ENCODE assay signal across 17 cellular contexts in the genomic region with DNA sequence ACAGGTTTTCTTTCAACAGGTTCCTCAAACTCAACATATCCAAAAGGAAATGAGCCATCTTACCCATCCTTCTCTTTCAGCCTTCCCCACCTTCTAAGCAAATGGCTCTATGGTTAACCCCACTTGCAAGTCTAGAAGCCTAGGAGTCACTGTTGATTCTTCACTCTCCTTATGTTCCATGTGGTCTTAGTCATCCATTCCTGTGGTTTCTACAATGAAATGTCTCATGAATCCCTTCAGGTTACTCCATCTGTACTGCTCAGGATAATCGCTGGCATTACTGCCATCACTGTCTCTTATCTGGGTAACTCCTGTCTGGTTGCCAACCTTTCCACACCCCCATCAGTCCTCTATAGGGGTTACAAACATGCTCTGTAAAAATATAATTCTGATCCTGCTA.
DNase-seq lines count a peak whose midpoint lies in the region; ATAC-seq and TF ChIP-seq lines count a peak whose summit lies in the region.
"Had no signal": no experiment of that assay in that cellular context is flagged by ENCODE, and none has a peak within 500 bp of the region (broad histone marks: within the 10 kb centered on the region; RNA-seq: fewer than 3 reads in every experiment).

No MANE protein-coding gene starts in this region.

- H3K36me3 ChIP-seq in kidney epithelial cell (ENCODE audit: control insufficient read depth, insufficient read depth, low read length), result no peaks in the 10 kb centered on the region
- H3K36me3 ChIP-seq: suprapubic skin had no signal

- H3K4me3 ChIP-seq in AG10803 (ENCODE audit: low read length), result no peak overlapping the region
- H3K4me3 ChIP-seq in kidney epithelial cell (ENCODE audit: low read depth, low read length), result no peak overlapping the region
- H3K4me3 ChIP-seq: coronary artery, GM12878, suprapubic skin had no signal

- no peak for ATAC-seq in HG03521 (IDR thresholded peaks at IDR 0.05; ENCODE audit: unreplicated experiment)
- no peak for ATAC-seq in GM21360 (IDR thresholded peaks at IDR 0.05; ENCODE audit: unreplicated experiment)
- ATAC-seq: GM12878 had no signal

- TF ChIP-seq CTCF in AG10803 (conservative IDR thresholded peaks at IDR 0.05; ENCODE audit: low read length) (no peak; the same call in 1 of the 2 replicates), kidney epithelial cell (IDR thresholded peaks at IDR 0.05; ENCODE audit: insufficient read depth, low read length, poor library complexity, severe bottlenecking) (no peak)

- DNase-seq in AG10803 (ENCODE audit: low read depth) (peak; percentile 63), M059J (ENCODE audit: low read depth) (peak; percentile 78), astrocyte of the hippocampus (ENCODE audit: low read depth, low spot score) (peak; percentile 48), kidney epithelial cell (ENCODE audit: low read depth) (peak; percentile 44), 8988T (no peak), NCI-H2227 treated with DMSO at 0.1 percent for 48 hours (lab: John Stamatoyannopoulos, UW) (no peak)
- DNase-seq: activated CD4-positive, alpha-beta T cell treated with anti-CD3 and anti-CD28 coated beads for 1 hour; activated naive CD8-positive, alpha-beta T cell treated with anti-CD3 and anti-CD28 coated beads, Interleukin-2, amount 10 ng/mL, durations not matched to agents 7 days and 5 days; activated T-cell treated with anti-CD3 and anti-CD28 coated beads, Interleukin-2, amount 50 U/mL, for 1 hour; AML-193; NCI-H1048; nucleus accumbens had no signal

- no peaks in the 10 kb centered on the region for H3K27me3 ChIP-seq in kidney epithelial cell (ENCODE audit: control insufficient read depth, insufficient read depth, low read length)
- H3K27me3 ChIP-seq: suprapubic skin had no signal

Comparison
In these comparisons a context has a peak if more than half of its experiments do, and no peak if none do; other contexts are left out.
1. DNase-seq: peak in AG10803 (single experiment), M059J (single experiment), astrocyte of the hippocampus (single experiment) and kidney epithelial cell (single experiment); none in 8988T (single experiment) and NCI-H2227 treated with DMSO at 0.1 percent for 48 hours (single experiment).